19 cellular contexts compared by ENCODE assay signal in the genomic region with DNA sequence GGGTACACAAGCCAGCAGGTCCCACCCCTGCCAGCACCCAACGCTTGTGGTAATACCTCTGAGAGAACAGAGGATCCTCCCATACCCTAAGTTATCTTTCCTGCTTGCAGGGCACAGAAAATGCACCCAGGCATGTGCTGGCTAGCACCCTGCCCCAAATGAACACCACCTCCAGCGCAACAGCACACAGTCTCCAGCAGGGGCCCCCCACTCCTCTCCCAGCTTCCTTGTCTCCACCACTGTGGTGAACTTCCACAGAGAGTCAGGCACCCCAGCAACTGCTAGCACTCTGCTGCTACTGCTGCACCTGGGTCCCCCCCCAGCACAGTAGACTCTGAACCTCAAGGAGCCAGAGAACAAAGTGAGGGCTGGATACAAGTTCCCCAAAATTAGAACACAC.
"Had no signal": no experiment of that assay in that cellular context is flagged by ENCODE, and none has a peak within 500 bp of the region (broad histone marks: within the 10 kb centered on the region; RNA-seq: fewer than 3 reads in every experiment).

No MANE protein-coding gene starts in this region.

- H3K4me3 Mint-ChIP-seq: activated naive CD4-positive, alpha-beta T cell treated with anti-CD3 and anti-CD28 coated beads, Interleukin-2, amount 10 ng/mL, durations not matched to agents 7 days and 5 days; natural killer cell treated with Interleukin-12 subunit alpha and Interleukin-12 subunit beta and Interleukin-15 and Interleukin-18, amount 100 ng/mL, for 72 hours; T-helper 2 cell treated with Interferon-gamma antibody and Interleukin-4, amounts not matched to agents 5 μg/mL and 100 μg/mL, for 36 hours had no signal

- H3K4me1 Mint-ChIP-seq: activated naive CD4-positive, alpha-beta T cell treated with anti-CD3 and anti-CD28 coated beads, Interleukin-2, amount 10 ng/mL, durations not matched to agents 7 days and 5 days had no signal

- H3K27me3 Mint-ChIP-seq: activated naive CD4-positive, alpha-beta T cell treated with anti-CD3 and anti-CD28 coated beads, Interleukin-2, amount 10 ng/mL, durations not matched to agents 7 days and 5 days; natural killer cell treated with Interleukin-12 subunit alpha and Interleukin-12 subunit beta and Interleukin-15 and Interleukin-18, amount 100 ng/mL, for 72 hours had no signal

- H3K9me3 ChIP-seq: prostate gland, vagina had no signal

- ATAC-seq: gastroesophageal sphincter; heart right ventricle; natural killer cell treated with Interleukin-12 subunit alpha and Interleukin-12 subunit beta and Interleukin-15 and Interleukin-18, amount 100 ng/mL, for 72 hours; right cardiac atrium had no signal

- H3K4me1 ChIP-seq: ascending aorta, breast epithelium, gastroesophageal sphincter, heart right ventricle, prostate gland, tibial artery, vagina had no signal

- DNase-seq: activated CD4-positive, alpha-beta T cell treated with anti-CD3 and anti-CD28 coated beads, Interleukin-2, amount 50 U/mL, for 4 hours; activated CD4-positive, CD25-positive, alpha-beta regulatory T cell treated with anti-CD3 and anti-CD28 coated beads, Interleukin-2, amount 50 U/mL, for 72 hours; activated naive CD4-positive, alpha-beta T cell treated with anti-CD3 and anti-CD28 coated beads, Interleukin-2, amount 10 ng/mL, durations not matched to agents 7 days and 5 days; dermis blood vessel endothelial cell; heart right ventricle; stimulated activated CD4-positive, alpha-beta T cell treated with anti-CD3 and anti-CD28 coated beads, Interleukin-15, amount 100 ng/mL, for 24 hours; stimulated activated CD4-positive, alpha-beta T cell treated with anti-CD3 and anti-CD28 coated beads, Interleukin-4, amount 100 ng/mL, for 1 hour; stimulated activated naive CD4-positive, alpha-beta T cell; tibial artery had no signal

- H3K27ac ChIP-seq: ascending aorta, breast epithelium, gastroesophageal sphincter, heart right ventricle, prostate gland, skin epidermis, tibial artery, vagina had no signal

- H3K36me3 ChIP-seq: ascending aorta, breast epithelium, gastroesophageal sphincter, heart right ventricle, prostate gland, tibial artery, vagina had no signal

- H3K27ac Mint-ChIP-seq: activated naive CD4-positive, alpha-beta T cell treated with anti-CD3 and anti-CD28 coated beads, Interleukin-2, amount 10 ng/mL, durations not matched to agents 7 days and 5 days; activated T-helper 2 cell treated with anti-CD3 and anti-CD28 coated beads, Interferon-gamma antibody, Interleukin-2, Interleukin-4, amounts not matched to agents 10 μg/mL and 5 μg/mL and 100 μg/mL, durations not matched to agents 14 hours and 24 hours and 36 hours; natural killer cell treated with Interleukin-12 subunit alpha and Interleukin-12 subunit beta and Interleukin-15 and Interleukin-18, amount 100 ng/mL, for 72 hours; T-helper 2 cell treated with Interferon-gamma antibody and Interleukin-4, amounts not matched to agents 5 μg/mL and 100 μg/mL, for 36 hours had no signal

- H3K36me3 Mint-ChIP-seq: activated naive CD4-positive, alpha-beta T cell treated with anti-CD3 and anti-CD28 coated beads, Interleukin-2, amount 10 ng/mL, durations not matched to agents 7 days and 5 days had no signal

- H3K4me3 ChIP-seq: ascending aorta, breast epithelium, gastroesophageal sphincter, heart right ventricle, prostate gland, skin epidermis, tibial artery, vagina had no signal

- H3K27me3 ChIP-seq: ascending aorta, breast epithelium, gastroesophageal sphincter, heart right ventricle, tibial artery, vagina had no signal
